Comparison of ENCODE assay signal across 8 cellular contexts in genomic region chr21:17514124-17514481, GRCh38. TPM values are rescaled to one million over a fixed set of nuclear protein-coding genes. Genes with fewer than 3 reads are reported as not detected.
DNase-seq lines count a peak whose midpoint lies in the region; ATAC-seq and TF ChIP-seq lines count a peak whose summit lies in the region.

No MANE protein-coding gene starts in this region.

- H3K4me3 Mint-ChIP-seq in T-cell = peak overlapping the region; percentile 86 to 92 (median 90)

- H3K27ac Mint-ChIP-seq in T-cell = no peak overlapping the region

- CTCF ChIA-PET in T-cell (lab: Charles Lee) = no interaction called here

- DNase-seq in DMS53 (lab: John Stamatoyannopoulos, UW) (peak; percentile 31), DMS53 treated with DMSO at 0.1 percent for 48 hours (lab: John Stamatoyannopoulos, UW; ENCODE audit: unreplicated experiment) (no peak), T-cell (no peak), fibroblast of pulmonary artery (ENCODE audit: low read depth) (peak; percentile 41), renal cortical epithelial cell (ENCODE audit: low read depth) (peak; percentile 76), NCI-H2029 (lab: John Stamatoyannopoulos, UW) (no peak), HuH-7 (ENCODE audit: low spot score) (no peak), middle frontal gyrus (ENCODE audit: extremely low spot score, low spot score) (no peak)

- H3K36me3 Mint-ChIP-seq in T-cell = no peaks in the 10 kb centered on the region

- POLR2A ChIA-PET in T-cell (lab: Charles Lee) = no interaction called here

- H3K4me3 ChIP-seq in fibroblast of pulmonary artery (replicated peaks; ENCODE audit: low read depth, low read length) = peak overlapping the region; percentile 67

- H3K27me3 Mint-ChIP-seq in T-cell = peaks cover 0 to 32% of the 10 kb centered on the region in 2 donors

- H3K9me3 Mint-ChIP-seq in T-cell = no peaks in the 10 kb centered on the region

- ATAC-seq in T-cell (replicated peaks in 1 of 4) = no peak

- TF ChIP-seq CTCF in fibroblast of pulmonary artery (IDR thresholded peaks at IDR 0.05; ENCODE audit: low read length, missing control alignments) = no peak

- H3K4me1 Mint-ChIP-seq in T-cell = peaks cover 17 to 24% (median 22%) of the 10 kb centered on the region in 3 donors

RNA-seq across cellular contexts. Expression of gene CXADR, which starts 1.3 kb away (rescaled TPM):
- total RNA-seq in T-cell (under 1 TPM; 0.35 to 0.95 (median 0.82) TPM), renal cortical epithelial cell (49.0 and 86.1 TPM in 2 replicates)

Comparison
In these comparisons a context has a peak if more than half of its experiments do, and no peak if none do; other contexts are left out.
1. DNase-seq: peak in DMS53 (single experiment), fibroblast of pulmonary artery (single experiment) and renal cortical epithelial cell (single experiment); none in DMS53 treated with DMSO at 0.1 percent for 48 hours (single experiment), T-cell (0 of 34), NCI-H2029 (single experiment), HuH-7 (single experiment) and middle frontal gyrus (single experiment).
2. RNA of gene CXADR, which starts 1.3 kb away (total RNA-seq): 49.0 to 86.1 TPM in renal cortical epithelial cell; 0.35 to 0.95 TPM in T-cell; every median in the first group is over 10 times any median in the second.